Comparison of ENCODE assay signal across 26 cellular contexts in genomic region chr12:58957298-58957697, GRCh38.
"Had no signal": no experiment of that assay in that cellular context is flagged by ENCODE, and none has a peak within 500 bp of the region (broad histone marks: within the 10 kb centered on the region; RNA-seq: fewer than 3 reads in every experiment).

No MANE protein-coding gene starts in this region.

- DNase-seq: hippocampal formation; kidney glomerular epithelial cell; left cardiac atrium; left lung; lower lobe of right lung; mammary epithelial cell; mesenchymal stem cell; naive B cell; natural killer cell; pancreas; posterior cingulate gyrus; retina; right cardiac atrium; spleen; stimulated activated CD4-positive, alpha-beta T cell treated with anti-CD3 and anti-CD28 coated beads, Interleukin-4, amount 100 ng/mL, for 24 hours; stimulated activated naive CD4-positive, alpha-beta T cell treated with Interleukin-2 at 50 U/mL for 16 hours; stimulated activated naive CD8-positive, alpha-beta T cell treated with anti-CD3 and anti-CD28 coated beads, Interleukin-15, amount 100 ng/mL, for 72 hours; substantia nigra; upper lobe of left lung had no signal

- H3K27me3 Mint-ChIP-seq: naive B cell; stimulated activated naive CD8-positive, alpha-beta T cell treated with anti-CD3 and anti-CD28 coated beads, Interleukin-15, amount 100 ng/mL, for 72 hours had no signal

- H3K9me3 ChIP-seq: left lung, lower lobe of right lung, pancreas, prostate gland, spleen, tibial nerve, upper lobe of left lung, vagina had no signal

- H3K36me3 ChIP-seq: left lung, lower lobe of right lung, pancreas, prostate gland, spleen, tibial nerve, upper lobe of left lung, vagina had no signal

- H3K27me3 ChIP-seq: left lung, pancreas, spleen, tibial nerve, upper lobe of left lung, vagina had no signal

- H3K4me1 ChIP-seq: left lung, lower lobe of right lung, prostate gland, spleen, tibial nerve, upper lobe of left lung, vagina had no signal

- ATAC-seq: left cardiac atrium; left lung; lower lobe of right lung; natural killer cell; pancreas; right cardiac atrium; sciatic nerve; stimulated activated effector memory CD8-positive, alpha-beta T cell treated with anti-CD3 and anti-CD28 coated beads, Interleukin-12 subunit alpha, Interleukin-12 subunit beta, amount 100 ng/mL, for 72 hours; stimulated activated naive CD8-positive, alpha-beta T cell treated with anti-CD3 and anti-CD28 coated beads, Interleukin-15, amount 100 ng/mL, for 72 hours had no signal

- H3K4me3 ChIP-seq: left lung, lower lobe of right lung, pancreas, prostate gland, skin epidermis, spleen, tibial nerve, upper lobe of left lung, vagina had no signal

- H3K27ac ChIP-seq: left lung, lower lobe of right lung, pancreas, prostate gland, skin epidermis, spleen, tibial nerve, upper lobe of left lung, vagina had no signal

- H3K9me3 Mint-ChIP-seq: stimulated activated naive CD8-positive, alpha-beta T cell treated with anti-CD3 and anti-CD28 coated beads, Interleukin-15, amount 100 ng/mL, for 72 hours had no signal

- H3K27ac Mint-ChIP-seq: naive B cell; natural killer cell; stimulated activated effector memory CD8-positive, alpha-beta T cell treated with anti-CD3 and anti-CD28 coated beads, Interleukin-12 subunit alpha, Interleukin-12 subunit beta, amount 100 ng/mL, for 72 hours; stimulated activated naive CD8-positive, alpha-beta T cell treated with anti-CD3 and anti-CD28 coated beads, Interleukin-15, amount 100 ng/mL, for 72 hours had no signal

- H3K36me3 Mint-ChIP-seq: naive B cell; natural killer cell; stimulated activated effector memory CD8-positive, alpha-beta T cell treated with anti-CD3 and anti-CD28 coated beads, Interleukin-12 subunit alpha, Interleukin-12 subunit beta, amount 100 ng/mL, for 72 hours had no signal

- H3K4me1 Mint-ChIP-seq: naive B cell; natural killer cell; stimulated activated effector memory CD8-positive, alpha-beta T cell treated with anti-CD3 and anti-CD28 coated beads, Interleukin-12 subunit alpha, Interleukin-12 subunit beta, amount 100 ng/mL, for 72 hours; stimulated activated naive CD8-positive, alpha-beta T cell treated with anti-CD3 and anti-CD28 coated beads, Interleukin-15, amount 100 ng/mL, for 72 hours had no signal

- H3K4me3 Mint-ChIP-seq: naive B cell; natural killer cell; neural crest cell; stimulated activated effector memory CD8-positive, alpha-beta T cell treated with anti-CD3 and anti-CD28 coated beads, Interleukin-12 subunit alpha, Interleukin-12 subunit beta, amount 100 ng/mL, for 72 hours; stimulated activated naive CD8-positive, alpha-beta T cell treated with anti-CD3 and anti-CD28 coated beads, Interleukin-15, amount 100 ng/mL, for 72 hours had no signal
